ENCODE assay signal across 8 cellular contexts in genomic region chr12:93743229-93743998, GRCh38.
DNase-seq lines count a peak whose midpoint lies in the region; ATAC-seq and TF ChIP-seq lines count a peak whose summit lies in the region.

No MANE protein-coding gene starts in this region.

- TF ChIP-seq POLR2A in esophagus muscularis mucosa (IDR thresholded peaks at IDR 0.05; ENCODE audit: low read depth), result no peak

- intact Hi-C loops in esophagus muscularis mucosa (cut with DNase I) (loop anchor here (2.0 kb wide), 1 partner anchor 173 kb away; no protein-coding TSS in a partner anchor), psoas muscle (cut with DNase I) (loop anchor here (5.0 to 10.0 kb wide), 4 partner anchors 61 to 239 kb away; partner anchors contain the start of gene SOCS2 (in 1 of the 2))

- H3K27ac ChIP-seq in OCI-LY3 (ENCODE audit: low read length) (no peak overlapping the region), esophagus muscularis mucosa (replicated peaks in 1 of 4) (peak overlapping the region; percentile 82 to 89 (median 88)), psoas muscle (peak overlapping the region; percentile 75)

- WGBS in esophagus muscularis mucosa, result 90% methylated on average over 9 of the region's 9 CpGs
- WGBS in psoas muscle, 3 donors, result 82 to 92% (median 88%) methylated on average over 9 of the region's 9 CpGs

- no peaks in the 10 kb centered on the region for H3K79me2 ChIP-seq in OCI-LY3 (ENCODE audit: low read length)

- H3K4me1 ChIP-seq in ES-I3 (ENCODE audit: insufficient read depth, low read length) (peaks cover 17% of the 10 kb centered on the region), OCI-LY3 (ENCODE audit: low read length) (peaks cover 45% of the 10 kb centered on the region), esophagus muscularis mucosa (peaks cover 24 to 52% (median 48%) of the 10 kb centered on the region in 4 donors), psoas muscle (peaks cover 20% of the 10 kb centered on the region)

- H3K9me3 ChIP-seq in ES-I3 (ENCODE audit: control insufficient read depth, insufficient read depth, low read length), result no peaks in the 10 kb centered on the region
- H3K9me3 ChIP-seq in OCI-LY3 (ENCODE audit: insufficient read depth, low read length), result no peaks in the 10 kb centered on the region
- H3K9me3 ChIP-seq in esophagus muscularis mucosa, result no peaks in the 10 kb centered on the region
- H3K9me3 ChIP-seq in psoas muscle, result no peaks in the 10 kb centered on the region

- H3K27me3 ChIP-seq in OCI-LY3 (ENCODE audit: low read depth, low read length), result no peaks in the 10 kb centered on the region
- no peaks in the 10 kb centered on the region for H3K27me3 ChIP-seq in esophagus muscularis mucosa
- H3K27me3 ChIP-seq in psoas muscle (ENCODE audit: insufficient read depth in 3 of 3, low read length in 2 of 3), result no peaks in the 10 kb centered on the region

- H3K9ac ChIP-seq in ES-I3 (ENCODE audit: low read depth, low read length), result peak overlapping the region; percentile 83; the same call in 1 of the 2 replicates
- H3K9ac ChIP-seq in OCI-LY3 (ENCODE audit: low read length), result no peak overlapping the region; the same call in 1 of the 2 replicates

- TF ChIP-seq CTCF in OCI-LY3 (IDR thresholded peaks at IDR 0.05; ENCODE audit: low read depth, low read length) (no peak), esophagus muscularis mucosa (IDR thresholded peaks at IDR 0.05) (no peak), psoas muscle (IDR thresholded peaks at IDR 0.05) (no peak)

- H4K20me1 ChIP-seq in OCI-LY3 (ENCODE audit: insufficient read depth, low read length), result no peaks in the 10 kb centered on the region

- no peak for DNase-seq in esophagus muscularis mucosa (ENCODE audit: extremely low spot score)
- no peak for DNase-seq in psoas muscle
- DNase-seq in amygdala (lab: John Stamatoyannopoulos, UW), result no peak
- no peak for DNase-seq in GDM1 (lab: John Stamatoyannopoulos, UW)
- DNase-seq in NCI-H146 treated with DMSO at 0.1 percent for 48 hours (lab: John Stamatoyannopoulos, UW; ENCODE audit: unreplicated experiment), result no peak

- no peak for ATAC-seq in psoas muscle
- no peak for ATAC-seq in HG03378 (IDR thresholded peaks at IDR 0.05; ENCODE audit: unreplicated experiment)

- no peak for TF ChIP-seq EP300 in esophagus muscularis mucosa (IDR thresholded peaks at IDR 0.05)

- H3K4me2 ChIP-seq in OCI-LY3 (ENCODE audit: low read length), result peak overlapping the region; percentile 77

- H3K36me3 ChIP-seq in ES-I3 (ENCODE audit: insufficient read depth, low read length) (no peaks in the 10 kb centered on the region), OCI-LY3 (replicated peaks; ENCODE audit: low read depth, low read length) (no peaks in the 10 kb centered on the region), esophagus muscularis mucosa (no peaks in the 10 kb centered on the region), psoas muscle (ENCODE audit: insufficient read depth in 1 of 2, low read depth in 1 of 2) (no peaks in the 10 kb centered on the region)

- peak overlapping the region; percentile 89 for H3K4me3 ChIP-seq in OCI-LY3 (ENCODE audit: low read length)
- peak overlapping the region; percentile 57 to 67 (median 66) for H3K4me3 ChIP-seq in esophagus muscularis mucosa
- peak overlapping the region; percentile 81 for H3K4me3 ChIP-seq in psoas muscle

- H2AFZ ChIP-seq in OCI-LY3 (ENCODE audit: low read depth, low read length), result no peak overlapping the region
